In genomic region chr20:38664284-38664683, GRCh38 we compare ENCODE assay signal across 27 cellular contexts.
"Had no signal": no experiment of that assay in that cellular context is flagged by ENCODE, and none has a peak within 500 bp of the region (broad histone marks: within the 10 kb centered on the region; RNA-seq: fewer than 3 reads in every experiment).

No MANE protein-coding gene starts in this region.

- H3K4me1 ChIP-seq: ascending aorta, foreskin keratinocyte, gastrocnemius medialis had no signal

- ATAC-seq: activated CD4-positive, alpha-beta T cell treated with anti-CD3 and anti-CD28 coated beads for 36 hours; activated naive CD4-positive, alpha-beta T cell treated with anti-CD3 and anti-CD28 coated beads, Interleukin-2, amount 50 U/mL, for 72 hours; activated T-cell treated with anti-CD3 and anti-CD28 coated beads, Interleukin-2, amount 50 U/mL, for 72 hours; foreskin keratinocyte; gastrocnemius medialis; heart left ventricle had no signal

- FAIRE-seq: bronchial epithelial cell had no signal

- H3K9me3 Mint-ChIP-seq: activated CD4-positive, alpha-beta T cell treated with anti-CD3 and anti-CD28 coated beads, Interleukin-2, amount 10 ng/mL, durations not matched to agents 24 days and 14 days; activated naive CD4-positive, alpha-beta T cell treated with anti-CD3 and anti-CD28 coated beads, Interleukin-2, amount 10 ng/mL, durations not matched to agents 7 days and 5 days; activated naive CD4-positive, alpha-beta T cell treated with anti-CD3 and anti-CD28 coated beads, Interleukin-2, amount 50 U/mL, for 72 hours; activated T-cell treated with anti-CD3 and anti-CD28 coated beads, Interleukin-2, amount 50 U/mL, for 72 hours; central memory CD8-positive, alpha-beta T cell; dendritic cell treated with granulocyte-macrophage colony-stimulating factor and Interleukin-4, amounts not matched to agents 40 ng/mL and 50 ng/mL, for 4 days had no signal

- H3K27me3 ChIP-seq: ascending aorta had no signal

- H3K27ac Mint-ChIP-seq: activated CD4-positive, alpha-beta memory T cell treated with anti-CD3 and anti-CD28 coated beads for 36 hours; activated CD4-positive, alpha-beta T cell treated with anti-CD3 and anti-CD28 coated beads for 36 hours; activated CD4-positive, alpha-beta T cell treated with anti-CD3 and anti-CD28 coated beads, Interleukin-2, amount 10 ng/mL, durations not matched to agents 24 days and 14 days; activated naive CD4-positive, alpha-beta T cell treated with anti-CD3 and anti-CD28 coated beads, Interleukin-2, amount 10 ng/mL, durations not matched to agents 7 days and 5 days; activated naive CD4-positive, alpha-beta T cell treated with anti-CD3 and anti-CD28 coated beads, Interleukin-2, amount 50 U/mL, for 72 hours; activated T-cell treated with anti-CD3 and anti-CD28 coated beads, Interleukin-2, amount 50 U/mL, for 72 hours; dendritic cell treated with granulocyte-macrophage colony-stimulating factor and Interleukin-4, amounts not matched to agents 40 ng/mL and 50 ng/mL, for 4 days; endodermal cell had no signal

- H3K4me3 Mint-ChIP-seq: activated CD4-positive, alpha-beta memory T cell treated with anti-CD3 and anti-CD28 coated beads for 36 hours; activated CD4-positive, alpha-beta T cell treated with anti-CD3 and anti-CD28 coated beads for 36 hours; activated CD4-positive, alpha-beta T cell treated with anti-CD3 and anti-CD28 coated beads, Interleukin-2, amount 10 ng/mL, durations not matched to agents 24 days and 14 days; activated naive CD4-positive, alpha-beta T cell treated with anti-CD3 and anti-CD28 coated beads, Interleukin-2, amount 10 ng/mL, durations not matched to agents 7 days and 5 days; activated T-cell treated with anti-CD3 and anti-CD28 coated beads, Interleukin-2, amount 50 U/mL, for 72 hours; central memory CD8-positive, alpha-beta T cell; dendritic cell treated with granulocyte-macrophage colony-stimulating factor and Interleukin-4, amounts not matched to agents 40 ng/mL and 50 ng/mL, for 4 days; endodermal cell had no signal

- H3K4me1 Mint-ChIP-seq: activated CD4-positive, alpha-beta T cell treated with anti-CD3 and anti-CD28 coated beads for 36 hours; activated CD4-positive, alpha-beta T cell treated with anti-CD3 and anti-CD28 coated beads, Interleukin-2, amount 10 ng/mL, durations not matched to agents 24 days and 14 days; activated naive CD4-positive, alpha-beta T cell treated with anti-CD3 and anti-CD28 coated beads, Interleukin-2, amount 10 ng/mL, durations not matched to agents 7 days and 5 days; central memory CD8-positive, alpha-beta T cell had no signal

- H3K27ac ChIP-seq: ascending aorta, brain microvascular endothelial cell, coronary artery, esophagus muscularis mucosa, foreskin keratinocyte, gastrocnemius medialis, heart left ventricle had no signal

- H3K4me3 ChIP-seq: ascending aorta, coronary artery, dorsolateral prefrontal cortex, esophagus muscularis mucosa, gastrocnemius medialis, heart left ventricle had no signal

- H3K9me3 ChIP-seq: ascending aorta, gastrocnemius medialis had no signal

- H3K36me3 Mint-ChIP-seq: activated naive CD4-positive, alpha-beta T cell treated with anti-CD3 and anti-CD28 coated beads, Interleukin-2, amount 10 ng/mL, durations not matched to agents 7 days and 5 days; activated naive CD4-positive, alpha-beta T cell treated with anti-CD3 and anti-CD28 coated beads, Interleukin-2, amount 50 U/mL, for 72 hours had no signal

- H3K36me3 ChIP-seq: ascending aorta, brain microvascular endothelial cell, esophagus muscularis mucosa, gastrocnemius medialis, heart left ventricle had no signal

- DNase-seq: activated CD4-positive, alpha-beta memory T cell treated with anti-CD3 and anti-CD28 coated beads for 36 hours; activated CD4-positive, alpha-beta T cell treated with anti-CD3 and anti-CD28 coated beads for 36 hours; activated CD4-positive, alpha-beta T cell treated with anti-CD3 and anti-CD28 coated beads, Interleukin-2, amount 10 ng/mL, durations not matched to agents 24 days and 14 days; activated CD4-positive, CD25-positive, alpha-beta regulatory T cell; activated CD4-positive, CD25-positive, alpha-beta regulatory T cell treated with anti-CD3 and anti-CD28 coated beads, Interleukin-2, amount 50 U/mL, for 72 hours; activated CD8-positive, alpha-beta memory T cell treated with anti-CD3 and anti-CD28 coated beads for 24 hours; activated gamma-delta T cell; activated naive CD4-positive, alpha-beta T cell; activated naive CD4-positive, alpha-beta T cell treated with anti-CD3 and anti-CD28 coated beads, Interleukin-2, amount 10 ng/mL, durations not matched to agents 7 days and 5 days; activated T-cell treated with anti-CD3 and anti-CD28 coated beads, Interleukin-2, amount 50 U/mL, for 1 hour; activated T-cell treated with anti-CD3 and anti-CD28 coated beads, Interleukin-2, amount 50 U/mL, for 72 hours; brain microvascular endothelial cell; dorsolateral prefrontal cortex; effector memory CD4-positive, alpha-beta T cell; endodermal cell; foreskin keratinocyte; gastrocnemius medialis; glutamatergic neuron; heart left ventricle; T-helper 2 cell had no signal
